In genomic region chr19:12695514-12695913, GRCh38 we compare ENCODE assay signal across 9 cellular contexts. TPM values are rescaled to one million over a fixed set of nuclear protein-coding genes. Genes with fewer than 3 reads are reported as not detected.
A peak's percentile ranks its signal among the peaks of the same experiment; 100 is the strongest.
DNase-seq lines count a peak whose midpoint lies in the region; ATAC-seq, FAIRE-seq and TF ChIP-seq lines count a peak whose summit lies in the region.
"Had no signal": no experiment of that assay in that cellular context is flagged by ENCODE, and none has a peak within 500 bp of the region (broad histone marks: within the 10 kb centered on the region; RNA-seq: fewer than 3 reads in every experiment).

No MANE protein-coding gene starts in this region.

- no peaks in the 10 kb centered on the region for H3K9me3 Mint-ChIP-seq in activated naive CD4-positive, alpha-beta T cell treated with anti-CD3 and anti-CD28 coated beads for 36 hours
- no peaks in the 10 kb centered on the region for H3K9me3 Mint-ChIP-seq in activated naive CD8-positive, alpha-beta T cell treated with anti-CD3 and anti-CD28 coated beads for 36 hours

- H3K9ac ChIP-seq in HepG2 (ENCODE audit: insufficient read depth, low read depth, low read length), result peak overlapping the region; percentile 81

- POLR2A ChIA-PET in HepG2 (lab: Yijun Ruan, JAX), result interaction anchor here (2.5 kb wide), 1 partner anchor 17 kb away, joined by 9 read pairs; no protein-coding TSS in a partner anchor

- H3K27ac ChIP-seq in HepG2 (ENCODE audit: extremely low read length, insufficient read depth, low read length), result no peak overlapping the region
- H3K27ac ChIP-seq in transverse colon, result no peak overlapping the region

- H4K20me1 ChIP-seq in HepG2 (ENCODE audit: insufficient read depth, low read length), result no peaks in the 10 kb centered on the region

- TF ChIP-seq POLR2A in HepG2 (IDR thresholded peaks at IDR 0.05; ENCODE audit: insufficient read depth in 1 of 2, low read depth in 2 of 2, low read length in 2 of 2) (no peak), transverse colon (IDR thresholded peaks at IDR 0.05) (no peak)

- H3K27ac Mint-ChIP-seq in activated naive CD4-positive, alpha-beta T cell treated with anti-CD3 and anti-CD28 coated beads for 36 hours, result no peak overlapping the region
- H3K27ac Mint-ChIP-seq in activated naive CD8-positive, alpha-beta T cell treated with anti-CD3 and anti-CD28 coated beads for 36 hours, result peak overlapping the region; percentile 48

- H3K27me3 ChIP-seq in HepG2 (ENCODE audit: control insufficient read depth in 1 of 2, insufficient read depth in 2 of 2, low read length in 2 of 2) (no peaks in the 10 kb centered on the region; a peak in 1 of 5 replicates), transverse colon (no peaks in the 10 kb centered on the region)

- H3K36me3 ChIP-seq in HepG2 (replicated peaks in 1 of 2; ENCODE audit: control insufficient read depth in 1 of 2, insufficient read depth in 2 of 2, low read length in 2 of 2), result peaks cover 2 to 5% of the 10 kb centered on the region in 2 experiments; a peak in 1 of 5 replicates
- no peaks in the 10 kb centered on the region for H3K36me3 ChIP-seq in transverse colon

- H3K4me1 Mint-ChIP-seq in activated naive CD4-positive, alpha-beta T cell treated with anti-CD3 and anti-CD28 coated beads for 36 hours (ENCODE audit: low read depth), result peaks cover 11% of the 10 kb centered on the region
- H3K4me1 Mint-ChIP-seq in activated naive CD8-positive, alpha-beta T cell treated with anti-CD3 and anti-CD28 coated beads for 36 hours, result peaks cover 7% of the 10 kb centered on the region

- peak overlapping the region; percentile 91 for H3K4me3 Mint-ChIP-seq in activated naive CD4-positive, alpha-beta T cell treated with anti-CD3 and anti-CD28 coated beads for 36 hours
- H3K4me3 Mint-ChIP-seq in activated naive CD8-positive, alpha-beta T cell treated with anti-CD3 and anti-CD28 coated beads for 36 hours, result peak overlapping the region; percentile 87

- peaks cover 16% of the 10 kb centered on the region for H3K4me1 ChIP-seq in HepG2 (ENCODE audit: insufficient read depth, low read length)
- H3K4me1 ChIP-seq in transverse colon, result peaks cover 0 to 19% (median 12%) of the 10 kb centered on the region in 4 donors

- H3K27me3 Mint-ChIP-seq in activated naive CD4-positive, alpha-beta T cell treated with anti-CD3 and anti-CD28 coated beads for 36 hours (ENCODE audit: low read depth), result no peaks in the 10 kb centered on the region
- no peaks in the 10 kb centered on the region for H3K27me3 Mint-ChIP-seq in activated naive CD8-positive, alpha-beta T cell treated with anti-CD3 and anti-CD28 coated beads for 36 hours

- CTCF ChIA-PET in activated naive CD4-positive, alpha-beta T cell treated with anti-CD3 and anti-CD28 coated beads for 36 hours (lab: Charles Lee), result interaction anchor here (1.1 to 1.7 kb wide), 2 partner anchors 19 to 21 kb away, joined by 3 to 4 read pairs; no protein-coding TSS in a partner anchor
- CTCF ChIA-PET in HepG2 (lab: Yijun Ruan, JAX; ENCODE audit: low intra/inter-chr PET ratio, low total read pairs), result no interaction called here

- no peak; the same call in 2 of the 3 replicates for ATAC-seq in HepG2
- ATAC-seq in GM19023 (IDR thresholded peaks at IDR 0.05; ENCODE audit: unreplicated experiment), result no peak
- ATAC-seq in HG03439 (IDR thresholded peaks at IDR 0.05; ENCODE audit: unreplicated experiment), result no peak

- peak overlapping the region; percentile 86 for H3K4me2 ChIP-seq in HepG2 (ENCODE audit: low read depth, low read length)

- no CpG with 5 or more reads among the region's 1 CpG for WGBS in HepG2 (ENCODE audit: low lambda C conversion rate)
- WGBS in transverse colon (ENCODE audit: low coverage in 1 of 2), 2 donors, result 36% methylated on average over 1 of the region's 1 CpG; no CpG with 5 or more reads in 1 of the 2 donors

- TF ChIP-seq CTCF in HepG2 (CRISPR knock-in tag; IDR thresholded peaks at IDR 0.05) (no peak), transverse colon (IDR thresholded peaks at IDR 0.05) (no peak)

- BruUV-seq in HepG2 (replicated peaks; lab: Mats Ljungman, UMichigan), result no TSS peak

- H3K36me3 Mint-ChIP-seq in activated naive CD4-positive, alpha-beta T cell treated with anti-CD3 and anti-CD28 coated beads for 36 hours (ENCODE audit: low read depth), result peaks cover 7% of the 10 kb centered on the region
- peaks cover 10% of the 10 kb centered on the region for H3K36me3 Mint-ChIP-seq in activated naive CD8-positive, alpha-beta T cell treated with anti-CD3 and anti-CD28 coated beads for 36 hours

- FAIRE-seq in HepG2 (lab: Jason Lieb, UNC), result no peak

- peak overlapping the region; percentile 79 to 100 (median 92) for H3K4me3 ChIP-seq in HepG2 (replicated peaks in 1 of 3; ENCODE audit: insufficient read depth in 1 of 3, low read depth in 2 of 3, low read length in 3 of 3)
- peak overlapping the region in 3 of 4 donors; percentile 63 to 91 (median 77) for H3K4me3 ChIP-seq in transverse colon

- in situ Hi-C loops in HepG2 (cut with HindIII; ENCODE audit: extremely low pct_ligation_motif_present, low pct_unique_long_range_greater_than_20kb) (no loop called here), transverse colon (cut with MboI; ENCODE audit: low pct_ligation_motif_present in 1 of 4, low pct_unique_long_range_greater_than_20kb in 1 of 4, low sequenced_read_pairs in 3 of 4) (no loop called here)

- no peak for TF ChIP-seq RAD21 in HepG2 (CRISPR knock-in tag; IDR thresholded peaks at IDR 0.05)

- no peak overlapping the region for H2AFZ ChIP-seq in HepG2 (ENCODE audit: low read length)

- H3K79me2 ChIP-seq in HepG2 (ENCODE audit: insufficient read depth, low read length), result peaks cover 4% of the 10 kb centered on the region

- DNase-seq in activated naive CD4-positive, alpha-beta T cell treated with anti-CD3 and anti-CD28 coated beads for 36 hours, result no peak
- DNase-seq in activated naive CD4-positive, alpha-beta T cell treated with anti-CD3 and anti-CD28 coated beads, Interleukin-2, amount 50 U/mL, for 16 hours, result no peak
- no peak for DNase-seq in activated naive CD8-positive, alpha-beta T cell treated with anti-CD3 and anti-CD28 coated beads for 36 hours
- DNase-seq in HepG2 (ENCODE audit: low spot score) (no peak), transverse colon (no peak), OCI-M1 (lab: John Stamatoyannopoulos, UW) (no peak)

- intact Hi-C loops in activated naive CD4-positive, alpha-beta T cell treated with anti-CD3 and anti-CD28 coated beads for 36 hours (cut with micrococcal nuclease), result no loop called here
- intact Hi-C loops in HepG2 (cut with micrococcal nuclease; ENCODE audit: unreplicated experiment) (no loop called here), transverse colon (cut with DNase I; ENCODE audit: low total_unique reads) (no loop called here)

- no peaks in the 10 kb centered on the region for H3K9me3 ChIP-seq in HepG2 (ENCODE audit: low read length)
- no peaks in the 10 kb centered on the region for H3K9me3 ChIP-seq in transverse colon

- TF ChIP-seq EP300 in HepG2 (IDR thresholded peaks at IDR 0.05; ENCODE audit: low read depth in 2 of 2, low read length in 2 of 2) (no peak), HepG2 (CRISPR knock-in tag; IDR thresholded peaks at IDR 0.05; ENCODE audit: borderline replicate concordance) (no peak), transverse colon (IDR thresholded peaks at IDR 0.05; ENCODE audit: low read depth) (no peak)

RNA-seq across cellular contexts. Expression of gene FBXW9, which starts 0.9 kb away (rescaled TPM):
- total RNA-seq in activated naive CD4-positive, alpha-beta T cell treated with anti-CD3 and anti-CD28 coated beads for 36 hours, result 1 to 10 TPM; 7.2 to 8.7 TPM
- total RNA-seq in activated naive CD8-positive, alpha-beta T cell treated with anti-CD3 and anti-CD28 coated beads for 36 hours, result 10 to 100 TPM; 13.1 to 13.4 TPM
- total RNA-seq in HepG2 (2016; rRNA removed; fragmentation: Illumina TruSeq; extraction: Trizol) (4.6 and 6.1 TPM in 2 replicates), transverse colon (1 to 10 TPM; 3.2 to 8.1 (median 4.9) TPM)
- total RNA-seq in HepG2 (2016; cell fraction: cytosol; rRNA removed; fragmentation: Illumina TruSeq; extraction: Trizol; ENCODE audit: low read depth), result 1.2 and 2.0 TPM in 2 replicates
- total RNA-seq in HepG2 (2016; cell fraction: insoluble cytoplasmic fraction; rRNA removed; fragmentation: Illumina TruSeq; extraction: Trizol), result 3.8 and 6.5 TPM in 2 replicates
- 2.3 and 2.8 TPM in 2 replicates for total RNA-seq in HepG2 (2016; cell fraction: membrane; rRNA removed; fragmentation: Illumina TruSeq; extraction: Trizol)
- total RNA-seq in HepG2 (2016; cell fraction: nucleus; rRNA removed; fragmentation: Illumina TruSeq; extraction: Trizol), result 5.5 and 5.9 TPM in 2 replicates
- 5.7 and 7.0 TPM in 2 replicates for polyA plus RNA-seq in HepG2 (2011; rRNA removed)
- 6.0 and 11.9 TPM in 2 replicates for polyA plus RNA-seq in HepG2 (2011; cell fraction: cytosol; rRNA removed)
- 21.5 and 25.3 TPM in 2 replicates for polyA plus RNA-seq in HepG2 (2011; cell fraction: nucleus; rRNA removed)
- polyA plus RNA-seq in HepG2 (2012), result 3.3 TPM in 2 replicates
- polyA plus RNA-seq in HepG2 (2016; cell fraction: cytosol; fragmentation: Illumina TruSeq; extraction: Trizol; ENCODE audit: low read depth), result 1.7 and 1.9 TPM in 2 replicates
- polyA plus RNA-seq in HepG2 (2016; cell fraction: insoluble cytoplasmic fraction; fragmentation: Illumina TruSeq; extraction: Trizol; ENCODE audit: low read depth), result 4.4 and 5.7 TPM in 2 replicates
- polyA plus RNA-seq in HepG2 (2016; cell fraction: membrane; fragmentation: Illumina TruSeq; extraction: Trizol; ENCODE audit: low read depth), result 1.9 and 2.7 TPM in 2 replicates
- polyA plus RNA-seq in HepG2 (2016; cell fraction: nucleus; fragmentation: Illumina TruSeq; extraction: Trizol; ENCODE audit: insufficient read depth, low read depth), result 12.6 and 13.0 TPM in 2 replicates
- polyA minus RNA-seq in HepG2 (2011; rRNA and poly(A)+ RNA removed; ENCODE audit: low replicate concordance), result 10.4 and 13.8 TPM in 2 replicates
- polyA minus RNA-seq in HepG2 (2011; cell fraction: cytosol; rRNA and poly(A)+ RNA removed), result 3.2 and 4.4 TPM in 2 replicates
- polyA minus RNA-seq in HepG2 (2011; cell fraction: nucleus; rRNA and poly(A)+ RNA removed), result 2.7 and 4.4 TPM in 2 replicates

RNA-seq across cellular contexts. Expression of gene GNG14, which starts 7.7 kb away (rescaled TPM):
- not detected for total RNA-seq in activated naive CD4-positive, alpha-beta T cell treated with anti-CD3 and anti-CD28 coated beads for 36 hours
- not detected for total RNA-seq in activated naive CD8-positive, alpha-beta T cell treated with anti-CD3 and anti-CD28 coated beads for 36 hours
- total RNA-seq in HepG2 (2016; rRNA removed; fragmentation: Illumina TruSeq; extraction: Trizol) (not detected in 2 replicates), transverse colon (not detected)
- not detected in 2 replicates for total RNA-seq in HepG2 (2016; cell fraction: cytosol; rRNA removed; fragmentation: Illumina TruSeq; extraction: Trizol; ENCODE audit: low read depth)
- total RNA-seq in HepG2 (2016; cell fraction: insoluble cytoplasmic fraction; rRNA removed; fragmentation: Illumina TruSeq; extraction: Trizol), result not detected in 2 replicates
- not detected in 2 replicates for total RNA-seq in HepG2 (2016; cell fraction: membrane; rRNA removed; fragmentation: Illumina TruSeq; extraction: Trizol)
- not detected in 2 replicates for total RNA-seq in HepG2 (2016; cell fraction: nucleus; rRNA removed; fragmentation: Illumina TruSeq; extraction: Trizol)
- not detected in 2 replicates for polyA plus RNA-seq in HepG2 (2011; rRNA removed)
- polyA plus RNA-seq in HepG2 (2011; cell fraction: cytosol; rRNA removed), result not detected in 2 replicates
- polyA plus RNA-seq in HepG2 (2011; cell fraction: nucleus; rRNA removed), result 0.82 TPM in 1 of 2 replicates, not detected in the other
- polyA plus RNA-seq in HepG2 (2012), result not detected in 2 replicates
- polyA plus RNA-seq in HepG2 (2016; cell fraction: cytosol; fragmentation: Illumina TruSeq; extraction: Trizol; ENCODE audit: low read depth), result not detected in 2 replicates
- not detected in 2 replicates for polyA plus RNA-seq in HepG2 (2016; cell fraction: insoluble cytoplasmic fraction; fragmentation: Illumina TruSeq; extraction: Trizol; ENCODE audit: low read depth)
- polyA plus RNA-seq in HepG2 (2016; cell fraction: membrane; fragmentation: Illumina TruSeq; extraction: Trizol; ENCODE audit: low read depth), result not detected in 2 replicates
- not detected in 2 replicates for polyA plus RNA-seq in HepG2 (2016; cell fraction: nucleus; fragmentation: Illumina TruSeq; extraction: Trizol; ENCODE audit: insufficient read depth, low read depth)
- polyA minus RNA-seq in HepG2 (2011; rRNA and poly(A)+ RNA removed; ENCODE audit: low replicate concordance), result 0.68 and 1.9 TPM in 2 replicates
- polyA minus RNA-seq in HepG2 (2011; cell fraction: cytosol; rRNA and poly(A)+ RNA removed), result not detected in 2 replicates
- not detected in 2 replicates for polyA minus RNA-seq in HepG2 (2011; cell fraction: nucleus; rRNA and poly(A)+ RNA removed)
- total RNA-seq: left colon had no signal

RNA-seq across cellular contexts. Expression of gene DHPS, which starts 13.8 kb away (rescaled TPM):
- total RNA-seq in activated naive CD4-positive, alpha-beta T cell treated with anti-CD3 and anti-CD28 coated beads for 36 hours, result 100 to 1,000 TPM; 131 to 149 TPM
- total RNA-seq in activated naive CD8-positive, alpha-beta T cell treated with anti-CD3 and anti-CD28 coated beads for 36 hours, result 10 to 100 TPM; 92.9 to 99.9 TPM
- total RNA-seq in HepG2 (2016; rRNA removed; fragmentation: Illumina TruSeq; extraction: Trizol), result 34.8 and 43.3 TPM in 2 replicates
- 18.6 and 20.2 TPM in 2 replicates for total RNA-seq in HepG2 (2016; cell fraction: cytosol; rRNA removed; fragmentation: Illumina TruSeq; extraction: Trizol; ENCODE audit: low read depth)
- 36.3 and 41.9 TPM in 2 replicates for total RNA-seq in HepG2 (2016; cell fraction: insoluble cytoplasmic fraction; rRNA removed; fragmentation: Illumina TruSeq; extraction: Trizol)
- total RNA-seq in HepG2 (2016; cell fraction: membrane; rRNA removed; fragmentation: Illumina TruSeq; extraction: Trizol), result 18.6 and 23.3 TPM in 2 replicates
- total RNA-seq in HepG2 (2016; cell fraction: nucleus; rRNA removed; fragmentation: Illumina TruSeq; extraction: Trizol), result 44.1 and 48.8 TPM in 2 replicates
- 84.3 and 84.6 TPM in 2 replicates for polyA plus RNA-seq in HepG2 (2011; rRNA removed)
- 70.3 and 86.4 TPM in 2 replicates for polyA plus RNA-seq in HepG2 (2011; cell fraction: cytosol; rRNA removed)
- polyA plus RNA-seq in HepG2 (2011; cell fraction: nucleus; rRNA removed), result 180 and 198 TPM in 2 replicates
- polyA plus RNA-seq in HepG2 (2012), result 54.1 and 72.2 TPM in 2 replicates
- 12.2 and 12.4 TPM in 2 replicates for polyA plus RNA-seq in HepG2 (2016; cell fraction: cytosol; fragmentation: Illumina TruSeq; extraction: Trizol; ENCODE audit: low read depth)
- polyA plus RNA-seq in HepG2 (2016; cell fraction: insoluble cytoplasmic fraction; fragmentation: Illumina TruSeq; extraction: Trizol; ENCODE audit: low read depth), result 34.0 and 35.3 TPM in 2 replicates
- 12.8 and 13.6 TPM in 2 replicates for polyA plus RNA-seq in HepG2 (2016; cell fraction: membrane; fragmentation: Illumina TruSeq; extraction: Trizol; ENCODE audit: low read depth)
- polyA plus RNA-seq in HepG2 (2016; cell fraction: nucleus; fragmentation: Illumina TruSeq; extraction: Trizol; ENCODE audit: insufficient read depth, low read depth), result 90.1 and 103 TPM in 2 replicates
- 80.2 and 94.5 TPM in 2 replicates for polyA minus RNA-seq in HepG2 (2011; rRNA and poly(A)+ RNA removed; ENCODE audit: low replicate concordance)
- 27.8 and 30.4 TPM in 2 replicates for polyA minus RNA-seq in HepG2 (2011; cell fraction: cytosol; rRNA and poly(A)+ RNA removed)
- polyA minus RNA-seq in HepG2 (2011; cell fraction: nucleus; rRNA and poly(A)+ RNA removed), result 56.0 and 62.9 TPM in 2 replicates
- 100 to 1,000 TPM; 117 to 139 (median 128) TPM for total RNA-seq in transverse colon

RNA-seq across cellular contexts. Expression of gene TNPO2, which starts 28.2 kb away (rescaled TPM):
- total RNA-seq in activated naive CD4-positive, alpha-beta T cell treated with anti-CD3 and anti-CD28 coated beads for 36 hours, result 10 to 100 TPM; 80.7 to 81.1 TPM
- 100 to 1,000 TPM; 125 to 134 TPM for total RNA-seq in activated naive CD8-positive, alpha-beta T cell treated with anti-CD3 and anti-CD28 coated beads for 36 hours
- total RNA-seq in HepG2 (2016; rRNA removed; fragmentation: Illumina TruSeq; extraction: Trizol) (31.7 and 33.6 TPM in 2 replicates), transverse colon (100 to 1,000 TPM in 1 of 4 donors, 10 to 100 TPM in 3; 39.2 to 128 (median 62.7) TPM)
- total RNA-seq in HepG2 (2016; cell fraction: cytosol; rRNA removed; fragmentation: Illumina TruSeq; extraction: Trizol; ENCODE audit: low read depth), result 8.0 and 12.5 TPM in 2 replicates
- total RNA-seq in HepG2 (2016; cell fraction: insoluble cytoplasmic fraction; rRNA removed; fragmentation: Illumina TruSeq; extraction: Trizol), result 25.3 and 38.9 TPM in 2 replicates
- 11.9 and 12.3 TPM in 2 replicates for total RNA-seq in HepG2 (2016; cell fraction: membrane; rRNA removed; fragmentation: Illumina TruSeq; extraction: Trizol)
- total RNA-seq in HepG2 (2016; cell fraction: nucleus; rRNA removed; fragmentation: Illumina TruSeq; extraction: Trizol), result 61.9 and 64.9 TPM in 2 replicates
- 61.0 and 76.1 TPM in 2 replicates for polyA plus RNA-seq in HepG2 (2011; rRNA removed)
- polyA plus RNA-seq in HepG2 (2011; cell fraction: cytosol; rRNA removed), result 38.5 and 42.9 TPM in 2 replicates
- 224 and 272 TPM in 2 replicates for polyA plus RNA-seq in HepG2 (2011; cell fraction: nucleus; rRNA removed)
- polyA plus RNA-seq in HepG2 (2012), result 28.4 and 35.1 TPM in 2 replicates
- 2.2 and 2.4 TPM in 2 replicates for polyA plus RNA-seq in HepG2 (2016; cell fraction: cytosol; fragmentation: Illumina TruSeq; extraction: Trizol; ENCODE audit: low read depth)
- polyA plus RNA-seq in HepG2 (2016; cell fraction: insoluble cytoplasmic fraction; fragmentation: Illumina TruSeq; extraction: Trizol; ENCODE audit: low read depth), result 21.0 and 28.3 TPM in 2 replicates
- polyA plus RNA-seq in HepG2 (2016; cell fraction: membrane; fragmentation: Illumina TruSeq; extraction: Trizol; ENCODE audit: low read depth), result 6.6 and 7.3 TPM in 2 replicates
- polyA plus RNA-seq in HepG2 (2016; cell fraction: nucleus; fragmentation: Illumina TruSeq; extraction: Trizol; ENCODE audit: insufficient read depth, low read depth), result 143 and 147 TPM in 2 replicates
- 198 and 267 TPM in 2 replicates for polyA minus RNA-seq in HepG2 (2011; rRNA and poly(A)+ RNA removed; ENCODE audit: low replicate concordance)
- 42.5 and 44.2 TPM in 2 replicates for polyA minus RNA-seq in HepG2 (2011; cell fraction: cytosol; rRNA and poly(A)+ RNA removed)
- polyA minus RNA-seq in HepG2 (2011; cell fraction: nucleus; rRNA and poly(A)+ RNA removed), result 77.4 and 98.6 TPM in 2 replicates

RNA-seq across cellular contexts. Expression of gene WDR83, which starts 28.9 kb away (rescaled TPM):
- 10 to 100 TPM; 14.9 to 16.2 TPM for total RNA-seq in activated naive CD4-positive, alpha-beta T cell treated with anti-CD3 and anti-CD28 coated beads for 36 hours
- total RNA-seq in activated naive CD8-positive, alpha-beta T cell treated with anti-CD3 and anti-CD28 coated beads for 36 hours, result 10 to 100 TPM; 25.7 to 26.8 TPM
- total RNA-seq in HepG2 (2016; rRNA removed; fragmentation: Illumina TruSeq; extraction: Trizol) (9.9 and 10.7 TPM in 2 replicates), transverse colon (10 to 100 TPM in 1 of 4 donors, 1 to 10 TPM in 2, not detected in 1; 7.6 to 36.3 (median 9.4) TPM)
- total RNA-seq in HepG2 (2016; cell fraction: cytosol; rRNA removed; fragmentation: Illumina TruSeq; extraction: Trizol; ENCODE audit: low read depth), result 6.9 and 7.6 TPM in 2 replicates
- 11.3 and 11.8 TPM in 2 replicates for total RNA-seq in HepG2 (2016; cell fraction: insoluble cytoplasmic fraction; rRNA removed; fragmentation: Illumina TruSeq; extraction: Trizol)
- 8.4 and 8.9 TPM in 2 replicates for total RNA-seq in HepG2 (2016; cell fraction: membrane; rRNA removed; fragmentation: Illumina TruSeq; extraction: Trizol)
- total RNA-seq in HepG2 (2016; cell fraction: nucleus; rRNA removed; fragmentation: Illumina TruSeq; extraction: Trizol), result 7.7 and 8.0 TPM in 2 replicates
- 4.5 and 5.4 TPM in 2 replicates for polyA plus RNA-seq in HepG2 (2011; rRNA removed)
- 6.2 and 9.4 TPM in 2 replicates for polyA plus RNA-seq in HepG2 (2011; cell fraction: cytosol; rRNA removed)
- 11.3 and 12.7 TPM in 2 replicates for polyA plus RNA-seq in HepG2 (2011; cell fraction: nucleus; rRNA removed)
- 5.0 and 9.1 TPM in 2 replicates for polyA plus RNA-seq in HepG2 (2012)
- polyA plus RNA-seq in HepG2 (2016; cell fraction: cytosol; fragmentation: Illumina TruSeq; extraction: Trizol; ENCODE audit: low read depth), result 5.9 and 6.7 TPM in 2 replicates
- polyA plus RNA-seq in HepG2 (2016; cell fraction: insoluble cytoplasmic fraction; fragmentation: Illumina TruSeq; extraction: Trizol; ENCODE audit: low read depth), result 11.8 and 12.8 TPM in 2 replicates
- 8.3 and 8.5 TPM in 2 replicates for polyA plus RNA-seq in HepG2 (2016; cell fraction: membrane; fragmentation: Illumina TruSeq; extraction: Trizol; ENCODE audit: low read depth)
- 13.7 and 15.3 TPM in 2 replicates for polyA plus RNA-seq in HepG2 (2016; cell fraction: nucleus; fragmentation: Illumina TruSeq; extraction: Trizol; ENCODE audit: insufficient read depth, low read depth)
- polyA minus RNA-seq in HepG2 (2011; rRNA and poly(A)+ RNA removed; ENCODE audit: low replicate concordance), result 10.4 and 11.3 TPM in 2 replicates
- 1.6 and 2.4 TPM in 2 replicates for polyA minus RNA-seq in HepG2 (2011; cell fraction: cytosol; rRNA and poly(A)+ RNA removed)
- 7.7 and 8.6 TPM in 2 replicates for polyA minus RNA-seq in HepG2 (2011; cell fraction: nucleus; rRNA and poly(A)+ RNA removed)
